In the genomic region with DNA sequence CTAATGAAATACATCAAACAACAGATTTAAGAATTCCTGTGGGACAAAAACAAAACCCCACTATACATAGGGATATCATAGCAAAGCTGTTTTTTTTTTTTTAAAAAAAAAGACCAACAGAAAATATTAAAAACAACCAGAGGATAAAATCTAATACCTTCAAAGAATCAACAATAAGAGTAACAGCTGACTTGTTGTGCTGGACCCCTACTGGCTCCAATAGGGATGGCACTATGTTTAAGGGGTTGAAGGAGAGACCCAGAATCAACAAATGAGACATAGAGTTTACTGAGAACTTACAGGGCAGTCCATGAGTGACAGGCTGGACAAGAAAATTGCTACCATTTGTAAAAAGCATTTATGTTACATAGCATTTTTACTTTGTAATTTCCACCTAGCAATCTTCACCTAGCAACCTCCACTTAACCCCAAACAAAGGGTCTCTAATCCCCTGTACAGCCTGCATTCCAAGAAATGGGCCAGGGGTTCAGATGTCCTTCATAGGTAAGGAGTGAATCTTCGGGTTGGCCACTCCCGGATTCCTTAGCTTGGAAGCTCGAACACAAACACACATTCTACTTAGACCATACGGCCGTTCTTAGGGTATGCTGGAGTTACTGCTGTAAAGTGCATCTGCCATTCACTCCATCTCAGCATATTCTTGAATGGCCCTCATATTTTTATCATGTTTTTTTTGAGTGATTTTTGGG, we compare ENCODE assay signal across 1 cellular context.
TF ChIP-seq lines count a peak whose summit lies in the region.

No MANE protein-coding gene starts in this region.

TF ChIP-seq in GM23338, 12 proteins besides CTCF, POLR2A, EP300 and RAD21 (continued from another document):
- TF ChIP-seq EZH2phosphoT487 (IDR thresholded peaks at IDR 0.05; ENCODE audit: unreplicated experiment) (no peak), ZNF331 (CRISPR knock-in tag; IDR thresholded peaks at IDR 0.05; ENCODE audit: low read depth) (no peak), NANOG (IDR thresholded peaks at IDR 0.05; ENCODE audit: borderline replicate concordance) (no peak), STAT1 (IDR thresholded peaks at IDR 0.05; ENCODE audit: unreplicated experiment) (no peak)
- TF ChIP-seq, protein P1, sequence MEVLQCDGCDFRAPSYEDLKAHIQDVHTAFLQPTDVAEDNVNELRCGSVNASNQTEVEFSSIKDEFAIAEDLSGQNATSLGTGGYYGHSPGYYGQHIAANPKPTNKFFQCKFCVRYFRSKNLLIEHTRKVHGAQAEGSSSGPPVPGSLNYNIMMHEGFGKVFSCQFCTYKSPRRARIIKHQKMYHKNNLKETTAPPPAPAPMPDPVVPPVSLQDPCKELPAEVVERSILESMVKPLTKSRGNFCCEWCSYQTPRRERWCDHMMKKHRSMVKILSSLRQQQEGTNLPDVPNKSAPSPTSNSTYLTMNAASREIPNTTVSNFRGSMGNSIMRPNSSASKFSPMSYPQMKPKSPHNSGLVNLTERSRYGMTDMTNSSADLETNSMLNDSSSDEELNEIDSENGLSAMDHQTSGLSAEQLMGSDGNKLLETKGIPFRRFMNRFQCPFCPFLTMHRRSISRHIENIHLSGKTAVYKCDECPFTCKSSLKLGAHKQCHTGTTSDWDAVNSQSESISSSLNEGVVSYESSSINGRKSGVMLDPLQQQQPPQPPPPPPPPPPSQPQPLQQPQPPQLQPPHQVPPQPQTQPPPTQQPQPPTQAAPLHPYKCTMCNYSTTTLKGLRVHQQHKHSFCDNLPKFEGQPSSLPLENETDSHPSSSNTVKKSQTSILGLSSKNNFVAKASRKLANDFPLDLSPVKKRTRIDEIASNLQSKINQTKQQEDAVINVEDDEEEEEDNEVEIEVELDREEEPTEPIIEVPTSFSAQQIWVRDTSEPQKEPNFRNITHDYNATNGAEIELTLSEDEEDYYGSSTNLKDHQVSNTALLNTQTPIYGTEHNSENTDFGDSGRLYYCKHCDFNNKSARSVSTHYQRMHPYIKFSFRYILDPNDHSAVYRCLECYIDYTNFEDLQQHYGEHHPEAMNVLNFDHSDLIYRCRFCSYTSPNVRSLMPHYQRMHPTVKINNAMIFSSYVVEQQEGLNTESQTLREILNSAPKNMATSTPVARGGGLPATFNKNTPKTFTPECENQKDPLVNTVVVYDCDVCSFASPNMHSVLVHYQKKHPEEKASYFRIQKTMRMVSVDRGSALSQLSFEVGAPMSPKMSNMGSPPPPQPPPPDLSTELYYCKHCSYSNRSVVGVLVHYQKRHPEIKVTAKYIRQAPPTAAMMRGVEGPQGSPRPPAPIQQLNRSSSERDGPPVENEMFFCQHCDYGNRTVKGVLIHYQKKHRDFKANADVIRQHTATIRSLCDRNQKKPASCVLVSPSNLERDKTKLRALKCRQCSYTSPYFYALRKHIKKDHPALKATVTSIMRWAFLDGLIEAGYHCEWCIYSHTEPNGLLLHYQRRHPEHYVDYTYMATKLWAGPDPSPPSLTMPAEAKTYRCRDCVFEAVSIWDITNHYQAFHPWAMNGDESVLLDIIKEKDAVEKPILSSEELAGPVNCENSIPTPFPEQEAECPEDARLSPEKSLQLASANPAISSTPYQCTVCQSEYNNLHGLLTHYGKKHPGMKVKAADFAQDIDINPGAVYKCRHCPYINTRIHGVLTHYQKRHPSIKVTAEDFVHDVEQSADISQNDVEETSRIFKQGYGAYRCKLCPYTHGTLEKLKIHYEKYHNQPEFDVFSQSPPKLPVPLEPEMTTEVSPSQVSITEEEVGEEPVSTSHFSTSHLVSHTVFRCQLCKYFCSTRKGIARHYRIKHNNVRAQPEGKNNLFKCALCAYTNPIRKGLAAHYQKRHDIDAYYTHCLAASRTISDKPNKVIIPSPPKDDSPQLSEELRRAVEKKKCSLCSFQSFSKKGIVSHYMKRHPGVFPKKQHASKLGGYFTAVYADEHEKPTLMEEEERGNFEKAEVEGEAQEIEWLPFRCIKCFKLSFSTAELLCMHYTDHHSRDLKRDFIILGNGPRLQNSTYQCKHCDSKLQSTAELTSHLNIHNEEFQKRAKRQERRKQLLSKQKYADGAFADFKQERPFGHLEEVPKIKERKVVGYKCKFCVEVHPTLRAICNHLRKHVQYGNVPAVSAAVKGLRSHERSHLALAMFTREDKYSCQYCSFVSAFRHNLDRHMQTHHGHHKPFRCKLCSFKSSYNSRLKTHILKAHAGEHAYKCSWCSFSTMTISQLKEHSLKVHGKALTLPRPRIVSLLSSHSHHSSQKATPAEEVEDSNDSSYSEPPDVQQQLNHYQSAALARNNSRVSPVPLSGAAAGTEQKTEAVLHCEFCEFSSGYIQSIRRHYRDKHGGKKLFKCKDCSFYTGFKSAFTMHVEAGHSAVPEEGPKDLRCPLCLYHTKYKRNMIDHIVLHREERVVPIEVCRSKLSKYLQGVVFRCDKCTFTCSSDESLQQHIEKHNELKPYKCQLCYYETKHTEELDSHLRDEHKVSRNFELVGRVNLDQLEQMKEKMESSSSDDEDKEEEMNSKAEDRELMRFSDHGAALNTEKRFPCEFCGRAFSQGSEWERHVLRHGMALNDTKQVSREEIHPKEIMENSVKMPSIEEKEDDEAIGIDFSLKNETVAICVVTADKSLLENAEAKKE (CRISPR knock-in tag; IDR thresholded peaks at IDR 0.05), result no peak
- TF ChIP-seq, protein P2, sequence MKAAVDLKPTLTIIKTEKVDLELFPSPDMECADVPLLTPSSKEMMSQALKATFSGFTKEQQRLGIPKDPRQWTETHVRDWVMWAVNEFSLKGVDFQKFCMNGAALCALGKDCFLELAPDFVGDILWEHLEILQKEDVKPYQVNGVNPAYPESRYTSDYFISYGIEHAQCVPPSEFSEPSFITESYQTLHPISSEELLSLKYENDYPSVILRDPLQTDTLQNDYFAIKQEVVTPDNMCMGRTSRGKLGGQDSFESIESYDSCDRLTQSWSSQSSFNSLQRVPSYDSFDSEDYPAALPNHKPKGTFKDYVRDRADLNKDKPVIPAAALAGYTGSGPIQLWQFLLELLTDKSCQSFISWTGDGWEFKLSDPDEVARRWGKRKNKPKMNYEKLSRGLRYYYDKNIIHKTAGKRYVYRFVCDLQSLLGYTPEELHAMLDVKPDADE (IDR thresholded peaks at IDR 0.05), result no peak
